ENCODE assay signal across 8 cellular contexts in genomic region chr19:17305517-17306284, GRCh38. TPM values are rescaled to one million over a fixed set of nuclear protein-coding genes. Genes with fewer than 3 reads are reported as not detected.
DNase-seq lines count a peak whose midpoint lies in the region; ATAC-seq and TF ChIP-seq lines count a peak whose summit lies in the region.

Gene MRPL34, plus strand, starts transcription at chr19:17305872. Its CDS starts 21 bp downstream, at chr19:17305893.

- H3K4me3 ChIP-seq in adrenal gland (peak within 1 kb of the TSS; percentile 24 to 75 (median 67)), heart left ventricle (peak within 1 kb of the TSS; percentile 55 to 88 (median 71)), upper lobe of right lung (peak within 1 kb of the TSS; percentile 90)

- H3K9me3 Mint-ChIP-seq in T-cell = no peaks in the 10 kb centered on the region

- H3K27me3 Mint-ChIP-seq in T-cell = no peaks in the 10 kb centered on the region

- TF ChIP-seq POLR2A in adrenal gland (IDR thresholded peaks at IDR 0.05) (peak; percentile 34 to 92), heart left ventricle (IDR thresholded peaks at IDR 0.05) (peak in 1 of 2 donors; percentile 84)

- H3K27me3 ChIP-seq in adrenal gland (no peaks in the 10 kb centered on the region), heart left ventricle (no peaks in the 10 kb centered on the region), upper lobe of right lung (no peaks in the 10 kb centered on the region)

- DNase-seq in NCI-H1436 (lab: John Stamatoyannopoulos, UW) (peak; percentile 97), T-cell (peak; percentile 88 to 95 (median 91)), adrenal gland (peak; percentile 97 to 99 (median 99)), heart left ventricle (peak; percentile 92 to 98 (median 97)), posterior cingulate gyrus (peak; percentile 93 to 100 (median 96)), upper lobe of right lung (peak; percentile 99)

- intact Hi-C loops in adrenal gland (cut with DNase I) = loop anchor here in 1 of 2 donors (10.0 kb wide), 1 partner anchor 79 kb away; no protein-coding TSS in a partner anchor
- intact Hi-C loops in heart left ventricle (cut with DNase I) = loop anchor here in 1 of 10 donors (2.0 kb wide), 1 partner anchor 31 kb away; the partner anchor contains the start of gene GTPBP3
- intact Hi-C loops in posterior cingulate gyrus (cut with DNase I) = loop anchor here (5.0 kb wide), 1 partner anchor 38 kb away; the partner anchor contains the start of gene BABAM1
- intact Hi-C loops in upper lobe of right lung (cut with DNase I) = no loop called here

- POLR2A ChIA-PET in T-cell (lab: Charles Lee) = interaction anchor here (0.6 to 1.1 kb wide), 3 partner anchors 21 to 39 kb away, joined by 3 to 10 read pairs (median 6); partner anchors contain the start of gene BABAM1 (in 1 of the 2)

- H3K36me3 Mint-ChIP-seq in T-cell = no peaks in the 10 kb centered on the region

- H3K4me1 ChIP-seq in adrenal gland (replicated peaks in 1 of 2) = peaks cover 42 to 56% of the 10 kb centered on the region in 2 donors
- H3K4me1 ChIP-seq in heart left ventricle = peaks cover 6 to 61% (median 44%) of the 10 kb centered on the region in 12 donors
- peaks cover 43% of the 10 kb centered on the region for H3K4me1 ChIP-seq in upper lobe of right lung

- H3K4me1 Mint-ChIP-seq in T-cell = peaks cover 45 to 58% (median 49%) of the 10 kb centered on the region in 3 donors

- H3K36me3 ChIP-seq in adrenal gland (replicated peaks in 1 of 2) = no peaks in the 10 kb centered on the region
- H3K36me3 ChIP-seq in heart left ventricle = peaks cover 0 to 7% (median 0%) of the 10 kb centered on the region in 9 donors
- H3K36me3 ChIP-seq in upper lobe of right lung = no peaks in the 10 kb centered on the region

- peak within 1 kb of the TSS; percentile 80 to 89 (median 85) for H3K4me3 Mint-ChIP-seq in T-cell

- peak within 1 kb of the TSS; percentile 89 to 94 for H3K27ac Mint-ChIP-seq in T-cell

- 0 to 1% (median 0%) methylated on average over 6 to 55 of the region's 55 CpGs for WGBS in adrenal gland, 4 donors
- WGBS in heart left ventricle, 4 donors = 0% methylated on average over 29 to 55 of the region's 55 CpGs

- ATAC-seq in HG02798 (IDR thresholded peaks at IDR 0.05; ENCODE audit: poor library complexity, unreplicated experiment) (peak; percentile 75), T-cell (replicated peaks in 1 of 4) (peak; percentile 61 to 66 (median 63)), heart left ventricle (peak; percentile 56 to 77 (median 68)), upper lobe of right lung (peak; percentile 75)

- TF ChIP-seq CTCF in GM12874 (IDR thresholded peaks at IDR 0.05; ENCODE audit: insufficient read depth, low read depth, low read length) (peak; percentile 87), adrenal gland (IDR thresholded peaks at IDR 0.05) (peak; percentile 70 to 95 (median 94)), heart left ventricle (IDR thresholded peaks at IDR 0.05) (peak; percentile 47 to 90 (median 66)), upper lobe of right lung (IDR thresholded peaks at IDR 0.05) (peak; percentile 89)

- H3K9me3 ChIP-seq in adrenal gland (replicated peaks in 1 of 3) = no peaks in the 10 kb centered on the region
- no peaks in the 10 kb centered on the region for H3K9me3 ChIP-seq in heart left ventricle
- no peaks in the 10 kb centered on the region for H3K9me3 ChIP-seq in upper lobe of right lung

- H3K27ac ChIP-seq in adrenal gland (peak within 1 kb of the TSS; percentile 81 to 97 (median 90)), heart left ventricle (peak within 1 kb of the TSS; percentile 75 to 97 (median 95)), upper lobe of right lung (peak within 1 kb of the TSS; percentile 94)

- CTCF ChIA-PET in T-cell (lab: Charles Lee) = interaction anchor here (0.6 to 1.1 kb wide), 8 partner anchors 8 to 887 kb away, joined by 3 to 10 read pairs (median 5); partner anchors contain the start of genes ANO8 (in 1 of the 2) and MPV17L2 (in 1 of the 2)

RNA-seq across cellular contexts. Expression of gene MRPL34, which starts in this region (rescaled TPM):
- 10 to 100 TPM; 37.6 to 87.0 (median 69.3) TPM for total RNA-seq in T-cell
- 100 to 1,000 TPM; 126 to 358 (median 170) TPM for total RNA-seq in adrenal gland
- 100 to 1,000 TPM; 101 to 144 (median 121) TPM for polyA plus RNA-seq in adrenal gland
- total RNA-seq in heart left ventricle = 100 to 1,000 TPM in 8 of 9 donors, 10 to 100 TPM in 1; 97.8 to 389 (median 174) TPM
- polyA plus RNA-seq in heart left ventricle = 100 to 1,000 TPM; 296 to 325 TPM
- 84.9 TPM for total RNA-seq in upper lobe of right lung

Comparison
In these comparisons a context has a peak if more than half of its experiments do, and no peak if none do; other contexts are left out.
1. Peak in every context shown above with its lines: DNase-seq, ATAC-seq, H3K4me3 ChIP-seq and H3K27ac ChIP-seq.